ENCODE assay signal across 18 cellular contexts in the genomic region with DNA sequence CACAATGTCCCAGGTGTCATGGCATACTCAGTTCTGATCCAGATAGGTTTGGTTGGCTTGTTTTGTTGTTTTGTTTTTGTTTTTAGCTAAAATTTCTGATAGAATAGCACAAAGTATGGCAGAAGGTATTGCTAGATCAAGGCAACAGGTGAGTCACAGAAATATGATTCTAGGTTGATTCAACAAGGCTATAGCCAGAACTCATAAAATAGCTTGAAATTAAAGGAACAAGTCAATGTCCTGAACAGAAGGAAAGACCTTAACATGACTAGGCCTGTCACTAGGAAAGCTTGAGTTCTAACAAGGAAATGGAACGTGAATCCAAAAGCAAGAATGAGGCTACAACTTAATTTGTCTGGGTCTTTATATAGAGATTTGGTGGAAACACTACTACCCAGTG.
DNase-seq lines count a peak whose midpoint lies in the region; ATAC-seq, FAIRE-seq and TF ChIP-seq lines count a peak whose summit lies in the region.
"Had no signal": no experiment of that assay in that cellular context is flagged by ENCODE, and none has a peak within 500 bp of the region (broad histone marks: within the 10 kb centered on the region; RNA-seq: fewer than 3 reads in every experiment).

No MANE protein-coding gene starts in this region.

- WGBS in smooth muscle cell (ENCODE audit: low lambda C conversion rate) = 93% methylated on average over 1 of the region's 1 CpG

- no peaks in the 10 kb centered on the region for H3K36me3 ChIP-seq in HEK293 (ENCODE audit: control insufficient read depth in 2 of 2, insufficient read depth in 1 of 2, low read length in 2 of 2)
- H3K36me3 ChIP-seq in PC-3 (ENCODE audit: low read depth, low read length) = no peaks in the 10 kb centered on the region
- no peaks in the 10 kb centered on the region for H3K36me3 ChIP-seq in bronchial epithelial cell (ENCODE audit: control insufficient read depth, insufficient read depth, low read length)
- H3K36me3 ChIP-seq in smooth muscle cell (ENCODE audit: low read depth) = no peaks in the 10 kb centered on the region
- H3K36me3 ChIP-seq: BE2C had no signal

- H3K27ac ChIP-seq in HEK293 (ENCODE audit: extremely low read depth, low read depth, low read length) (no peak overlapping the region), PC-3 (ENCODE audit: low read length) (no peak overlapping the region), foreskin keratinocyte (no peak overlapping the region), smooth muscle cell (ENCODE audit: low read depth) (no peak overlapping the region)

- H2AFZ ChIP-seq in PC-3 (ENCODE audit: low read length) = no peak overlapping the region
- H2AFZ ChIP-seq in smooth muscle cell (ENCODE audit: low read depth) = no peak overlapping the region

- CTCF ChIA-PET in HEK293 (lab: Yijun Ruan, JAX) = no interaction called here
- CTCF ChIA-PET in PC-3 (lab: Charles Lee) = no interaction called here

- ATAC-seq in PC-3 (peak; percentile 58), foreskin keratinocyte (peak; percentile 70), GM21390 (IDR thresholded peaks at IDR 0.05; ENCODE audit: unreplicated experiment) (no peak)
- ATAC-seq: HepG2 had no signal

- no peaks in the 10 kb centered on the region for H3K36me3 Mint-ChIP-seq in activated CD4-positive, alpha-beta T cell treated with anti-CD3 and anti-CD28 coated beads, Interleukin-2, amount 10 ng/mL, durations not matched to agents 24 days and 14 days (ENCODE audit: low read depth)
- H3K36me3 Mint-ChIP-seq: CD4-positive, CD25-positive, alpha-beta regulatory T cell had no signal

- no peak for TF ChIP-seq CTCF in HEK293 (tag by site-specific recombination; IDR thresholded peaks at IDR 0.05)
- TF ChIP-seq CTCF in PC-3 (conservative IDR thresholded peaks at IDR 0.05; ENCODE audit: low read depth, low read length) = no peak
- TF ChIP-seq CTCF in bronchial epithelial cell (IDR thresholded peaks at IDR 0.05; ENCODE audit: insufficient read depth, low read length, severe bottlenecking) = no peak
- no peak for TF ChIP-seq CTCF in foreskin keratinocyte (conservative IDR thresholded peaks at IDR 0.05)
- no peak for TF ChIP-seq CTCF in smooth muscle cell (IDR thresholded peaks at IDR 0.05; ENCODE audit: borderline replicate concordance, insufficient read depth, poor library complexity, severe bottlenecking)

- H3K9ac ChIP-seq in PC-3 (ENCODE audit: low read length) (no peak overlapping the region), smooth muscle cell (ENCODE audit: low read depth) (no peak overlapping the region)

- H3K27ac Mint-ChIP-seq in activated CD4-positive, alpha-beta T cell treated with anti-CD3 and anti-CD28 coated beads, Interleukin-2, amount 10 ng/mL, durations not matched to agents 24 days and 14 days = no peak overlapping the region
- H3K27ac Mint-ChIP-seq: CD4-positive, CD25-positive, alpha-beta regulatory T cell; H9; IgD-negative memory B cell had no signal

- peak; percentile 80 for FAIRE-seq in bronchial epithelial cell (lab: Jason Lieb, UNC)
- FAIRE-seq: G401.6, GM12891, H1, HepG2 had no signal

- POLR2A ChIA-PET in HEK293 (lab: Yijun Ruan, JAX) (no interaction called here), PC-3 (lab: Charles Lee; ENCODE audit: unreplicated experiment) (interaction anchor here (0.6 kb wide), 1 partner anchor 262 kb away, joined by 3 read pairs; no protein-coding TSS in a partner anchor)

- no peaks in the 10 kb centered on the region for H3K27me3 ChIP-seq in PC-3 (ENCODE audit: low read length)
- no peaks in the 10 kb centered on the region for H3K27me3 ChIP-seq in bronchial epithelial cell (ENCODE audit: control insufficient read depth, insufficient read depth, low read length)
- no peaks in the 10 kb centered on the region for H3K27me3 ChIP-seq in foreskin keratinocyte
- H3K27me3 ChIP-seq in smooth muscle cell (ENCODE audit: low read depth) = no peaks in the 10 kb centered on the region
- H3K27me3 ChIP-seq: BE2C had no signal

- H3K9me3 ChIP-seq in HEK293 (ENCODE audit: control insufficient read depth, insufficient read depth, low read depth, low read length) (no peaks in the 10 kb centered on the region), PC-3 (ENCODE audit: low read length) (no peaks in the 10 kb centered on the region), smooth muscle cell (replicated peaks; ENCODE audit: low read depth) (no peaks in the 10 kb centered on the region)
- H3K9me3 ChIP-seq: BE2C, Caco-2 had no signal

- H3K79me2 ChIP-seq in PC-3 (ENCODE audit: low read length) = no peaks in the 10 kb centered on the region
- H3K79me2 ChIP-seq in smooth muscle cell (ENCODE audit: low read depth) = no peaks in the 10 kb centered on the region

- no peaks in the 10 kb centered on the region for H3K9me2 ChIP-seq in PC-3 (replicated peaks; ENCODE audit: low read length)

- no peak overlapping the region for H3K4me3 Mint-ChIP-seq in activated CD4-positive, alpha-beta T cell treated with anti-CD3 and anti-CD28 coated beads, Interleukin-2, amount 10 ng/mL, durations not matched to agents 24 days and 14 days
- H3K4me3 Mint-ChIP-seq: CD4-positive, CD25-positive, alpha-beta regulatory T cell; H9; IgD-negative memory B cell had no signal

- no TSS peak for BruUV-seq in PC-3 (replicated peaks; lab: Mats Ljungman, UMichigan)

- no peaks in the 10 kb centered on the region for H3K4me1 Mint-ChIP-seq in activated CD4-positive, alpha-beta T cell treated with anti-CD3 and anti-CD28 coated beads, Interleukin-2, amount 10 ng/mL, durations not matched to agents 24 days and 14 days
- H3K4me1 Mint-ChIP-seq: CD4-positive, CD25-positive, alpha-beta regulatory T cell; IgD-negative memory B cell had no signal

- DNase-seq in PC-3 (peak; percentile 32), bronchial epithelial cell (ENCODE audit: low read depth) (peak; percentile 89), foreskin keratinocyte (peak; percentile 62 to 82), smooth muscle cell (lab: John Stamatoyannopoulos, UW; ENCODE audit: unreplicated experiment) (no peak)
- DNase-seq in activated CD4-positive, alpha-beta T cell treated with anti-CD3 and anti-CD28 coated beads, Interleukin-2, amount 10 ng/mL, durations not matched to agents 24 days and 14 days = no peak
- DNase-seq: ACHN; BE2C; C1 segment of cervical spinal cord; Caco-2; CD4-positive, CD25-positive, alpha-beta regulatory T cell; H9 had no signal

- no peak overlapping the region for H3K4me2 ChIP-seq in PC-3 (ENCODE audit: low read length)
- no peak overlapping the region for H3K4me2 ChIP-seq in smooth muscle cell

- intact Hi-C loops in PC-3 (cut with micrococcal nuclease) = no loop called here
- intact Hi-C loops in activated CD4-positive, alpha-beta T cell treated with anti-CD3 and anti-CD28 coated beads, Interleukin-2, amount 10 ng/mL, durations not matched to agents 24 days and 14 days (cut with micrococcal nuclease) = no loop called here

- H3F3A ChIP-seq in PC-3 (ENCODE audit: low read length, unreplicated experiment) = no peaks in the 10 kb centered on the region
- H3F3A ChIP-seq in smooth muscle cell (ENCODE audit: low read depth) = no peaks in the 10 kb centered on the region

- H3K4me1 ChIP-seq in HEK293 (ENCODE audit: control insufficient read depth, insufficient read depth, low read length) (peaks cover 11% of the 10 kb centered on the region; the same call in 1 of the 2 replicates), PC-3 (ENCODE audit: insufficient read depth, low read length) (peaks cover 8% of the 10 kb centered on the region; the same call in 1 of the 2 replicates), foreskin keratinocyte (peaks cover 16% of the 10 kb centered on the region), smooth muscle cell (ENCODE audit: low read depth) (peaks cover 29% of the 10 kb centered on the region)
- H3K4me1 ChIP-seq: BE2C had no signal

- H3K9me3 Mint-ChIP-seq in activated CD4-positive, alpha-beta T cell treated with anti-CD3 and anti-CD28 coated beads, Interleukin-2, amount 10 ng/mL, durations not matched to agents 24 days and 14 days = no peaks in the 10 kb centered on the region
- H3K9me3 Mint-ChIP-seq: H9, IgD-negative memory B cell had no signal

- H4K20me1 ChIP-seq in PC-3 (ENCODE audit: low read length) (no peaks in the 10 kb centered on the region), smooth muscle cell (ENCODE audit: low read depth) (no peaks in the 10 kb centered on the region)

- H3K4me3 ChIP-seq in HEK293 (ENCODE audit: low read depth, low read length) (no peak overlapping the region), PC-3 (ENCODE audit: low read length) (no peak overlapping the region), bronchial epithelial cell (ENCODE audit: low read depth, low read length) (no peak overlapping the region), smooth muscle cell (no peak overlapping the region)

- no peaks in the 10 kb centered on the region for H3K27me3 Mint-ChIP-seq in activated CD4-positive, alpha-beta T cell treated with anti-CD3 and anti-CD28 coated beads, Interleukin-2, amount 10 ng/mL, durations not matched to agents 24 days and 14 days
- H3K27me3 Mint-ChIP-seq: CD4-positive, CD25-positive, alpha-beta regulatory T cell; IgD-negative memory B cell had no signal

TF ChIP-seq in HEK293, 187 proteins besides CTCF, POLR2A, EP300 and RAD21:
- TF ChIP-seq RBAK (tag by site-specific recombination; IDR thresholded peaks at IDR 0.05) = no peak
- TF ChIP-seq ZNF112 (tag by site-specific recombination; IDR thresholded peaks at IDR 0.05) = no peak
- peak; percentile 53 for TF ChIP-seq SCRT2 (tag by site-specific recombination; IDR thresholded peaks at IDR 0.05)
TF ChIP-seq in HEK293: peak in this region for 1.

Comparison
In these comparisons a context has a peak if more than half of its experiments do, and no peak if none do; other contexts are left out.
1. DNase-seq: peak in PC-3 (single experiment), bronchial epithelial cell (single experiment) and foreskin keratinocyte (2 of 2); none in activated CD4-positive, alpha-beta T cell treated with anti-CD3 and anti-CD28 coated beads, Interleukin-2, amount 10 ng/mL, durations not matched to agents 24 days and 14 days (single experiment) and smooth muscle cell (single experiment).